19 cellular contexts compared by ENCODE assay signal in genomic region chr14:90445011-90445410, GRCh38. TPM values are rescaled to one million over a fixed set of nuclear protein-coding genes. Genes with fewer than 3 reads are reported as not detected.
DNase-seq lines count a peak whose midpoint lies in the region; ATAC-seq, FAIRE-seq and TF ChIP-seq lines count a peak whose summit lies in the region.
"Had no signal": no experiment of that assay in that cellular context is flagged by ENCODE, and none has a peak within 500 bp of the region (broad histone marks: within the 10 kb centered on the region; RNA-seq: fewer than 3 reads in every experiment).

No MANE protein-coding gene starts in this region.

- H3K18ac ChIP-seq in trophoblast cell (ENCODE audit: low read length) = no peak overlapping the region

- H3K36me3 ChIP-seq in Caco-2 (ENCODE audit: control insufficient read depth, insufficient read depth, low read length) (no peaks in the 10 kb centered on the region), Karpas-422 (ENCODE audit: insufficient read depth, low read length) (no peaks in the 10 kb centered on the region), endothelial cell of umbilical vein (ENCODE audit: control insufficient read depth in 2 of 2, extremely low read depth in 1 of 2, insufficient read depth in 2 of 2, low read length in 2 of 2) (no peaks in the 10 kb centered on the region), trophoblast cell (ENCODE audit: control insufficient read depth in 1 of 2, insufficient read depth in 2 of 2, low read length in 2 of 2) (no peaks in the 10 kb centered on the region)

- H3K4me1 Mint-ChIP-seq in Caco-2 (ENCODE audit: low read depth, unreplicated experiment) = peaks cover 19% of the 10 kb centered on the region
- H3K4me1 Mint-ChIP-seq: activated naive CD8-positive, alpha-beta T cell treated with anti-CD3 and anti-CD28 coated beads, Interleukin-2, amount 50 U/mL, for 24 hours; CD4-positive, CD25-positive, alpha-beta regulatory T cell; stimulated activated naive CD8-positive, alpha-beta T cell treated with anti-CD3 and anti-CD28 coated beads, Interleukin-15, amount 100 ng/mL, for 72 hours had no signal

- H3K36me3 Mint-ChIP-seq in Caco-2 (ENCODE audit: insufficient read depth, unreplicated experiment) = no peaks in the 10 kb centered on the region
- H3K36me3 Mint-ChIP-seq: CD4-positive, CD25-positive, alpha-beta regulatory T cell had no signal

- no peaks in the 10 kb centered on the region; the same call in 1 of the 2 replicates for H4K20me1 ChIP-seq in Karpas-422 (ENCODE audit: insufficient read depth, low read depth, low read length)
- no peaks in the 10 kb centered on the region for H4K20me1 ChIP-seq in endothelial cell of umbilical vein (replicated peaks; ENCODE audit: control insufficient read depth, extremely low read depth, insufficient read depth, low read length)

- H2AFZ ChIP-seq in Karpas-422 (ENCODE audit: low read length) = no peak overlapping the region
- H2AFZ ChIP-seq in endothelial cell of umbilical vein (ENCODE audit: low read depth, low read length) = no peak overlapping the region
- no peak overlapping the region for H2AFZ ChIP-seq in trophoblast cell (ENCODE audit: insufficient read depth, low read length, poor library complexity)

- WGBS in trophoblast cell (ENCODE audit: extremely low coverage, insufficient coverage, insufficient read length) = no CpG with 5 or more reads among the region's 4 CpGs

- ATAC-seq in GM19324 (IDR thresholded peaks at IDR 0.05; ENCODE audit: low FRiP score, unreplicated experiment) (no peak), HG03442 (IDR thresholded peaks at IDR 0.05; ENCODE audit: unreplicated experiment) (no peak)
- ATAC-seq: activated naive CD8-positive, alpha-beta T cell treated with anti-CD3 and anti-CD28 coated beads, Interleukin-2, amount 50 U/mL, for 24 hours; stimulated activated naive CD8-positive, alpha-beta T cell treated with anti-CD3 and anti-CD28 coated beads, Interleukin-15, amount 100 ng/mL, for 72 hours; T-helper 17 cell had no signal

- no peak overlapping the region for H3K4me3 Mint-ChIP-seq in Caco-2 (ENCODE audit: unreplicated experiment)
- H3K4me3 Mint-ChIP-seq: activated naive CD8-positive, alpha-beta T cell treated with anti-CD3 and anti-CD28 coated beads, Interleukin-2, amount 50 U/mL, for 24 hours; CD4-positive, CD25-positive, alpha-beta regulatory T cell; stimulated activated naive CD8-positive, alpha-beta T cell treated with anti-CD3 and anti-CD28 coated beads, Interleukin-15, amount 100 ng/mL, for 72 hours; T-helper 17 cell had no signal

- peaks cover 6% of the 10 kb centered on the region for H3K79me1 ChIP-seq in trophoblast cell (ENCODE audit: low read length)

- no peak overlapping the region for H3K27ac ChIP-seq in Karpas-422 (ENCODE audit: low read length)
- H3K27ac ChIP-seq in endothelial cell of umbilical vein (ENCODE audit: insufficient read depth, low read depth, low read length) = no peak overlapping the region
- peak overlapping the region; percentile 42 for H3K27ac ChIP-seq in trophoblast cell (ENCODE audit: low read depth, low read length)

- no peaks in the 10 kb centered on the region for H3K9me2 ChIP-seq in Karpas-422 (replicated peaks; ENCODE audit: insufficient read depth, low read length)

- dilution Hi-C loops in endothelial cell of umbilical vein (cut with MboI; ENCODE audit: extremely low pct_ligation_motif_present, low sequenced_read_pairs) = no loop called here

- H2BK120ac ChIP-seq in trophoblast cell (ENCODE audit: insufficient read depth, low read length, poor library complexity) = peak overlapping the region; percentile 30

- H3K27me3 ChIP-seq in Caco-2 (replicated peaks; ENCODE audit: control insufficient read depth, insufficient read depth, low read length) (no peaks in the 10 kb centered on the region), Karpas-422 (ENCODE audit: low read length) (no peaks in the 10 kb centered on the region), endothelial cell of umbilical vein (ENCODE audit: control insufficient read depth in 2 of 2, insufficient read depth in 2 of 2, low read length in 2 of 2) (no peaks in the 10 kb centered on the region), trophoblast cell (ENCODE audit: insufficient read depth, low read length) (no peaks in the 10 kb centered on the region)
- H3K27me3 ChIP-seq: body of pancreas had no signal

- H3K27ac Mint-ChIP-seq in Caco-2 (ENCODE audit: unreplicated experiment) = peak overlapping the region; percentile 24
- H3K27ac Mint-ChIP-seq: activated naive CD8-positive, alpha-beta T cell treated with anti-CD3 and anti-CD28 coated beads, Interleukin-2, amount 50 U/mL, for 24 hours; CD4-positive, CD25-positive, alpha-beta regulatory T cell; stimulated activated naive CD8-positive, alpha-beta T cell treated with anti-CD3 and anti-CD28 coated beads, Interleukin-15, amount 100 ng/mL, for 72 hours; T-helper 17 cell had no signal

- no peak overlapping the region for H3K14ac ChIP-seq in trophoblast cell (ENCODE audit: low read length)

- H3K9me1 ChIP-seq in endothelial cell of umbilical vein (replicated peaks; ENCODE audit: control insufficient read depth, extremely low read depth, insufficient read depth, low read length) = no peaks in the 10 kb centered on the region

- no peak for TF ChIP-seq CTCF in Caco-2 (IDR thresholded peaks at IDR 0.05; ENCODE audit: insufficient read depth in 1 of 2, low read depth in 1 of 2, low read length in 1 of 2, severe bottlenecking in 1 of 2, unreplicated experiment in 1 of 2)
- no peak for TF ChIP-seq CTCF in endothelial cell of umbilical vein (IDR thresholded peaks at IDR 0.05; ENCODE audit: extremely low read depth in 1 of 2, insufficient read depth in 1 of 2, low read depth in 1 of 2, low read length in 2 of 2)
- TF ChIP-seq CTCF in GM10266 (IDR thresholded peaks at IDR 0.05; ENCODE audit: control insufficient read depth, insufficient read depth, low read depth, missing control alignments) = no peak

- H3K4me2 ChIP-seq in Karpas-422 (ENCODE audit: low read depth, low read length, poor library complexity, severe bottlenecking) (no peak overlapping the region), endothelial cell of umbilical vein (ENCODE audit: insufficient read depth, low read length) (no peak overlapping the region), trophoblast cell (ENCODE audit: low read length) (no peak overlapping the region)

- H3K9ac ChIP-seq in Karpas-422 (ENCODE audit: low read length) (no peak overlapping the region), endothelial cell of umbilical vein (replicated peaks; ENCODE audit: extremely low read depth, insufficient read depth, low read length) (no peak overlapping the region), trophoblast cell (ENCODE audit: low read length) (no peak overlapping the region)

- no peak overlapping the region for H4K12ac ChIP-seq in trophoblast cell (ENCODE audit: low read depth, low read length)

- H2BK5ac ChIP-seq in trophoblast cell (ENCODE audit: low read depth, low read length, poor library complexity) = no peak overlapping the region

- BruUV-seq in Caco-2 (replicated peaks; lab: Mats Ljungman, UMichigan) (no TSS peak), endothelial cell of umbilical vein (replicated peaks; lab: Mats Ljungman, UMichigan) (TSS peak; percentile 7)

- POLR2A ChIA-PET in Caco-2 (lab: Charles Lee) = no interaction called here
- POLR2A ChIA-PET in endothelial cell of umbilical vein (lab: Charles Lee) = interaction anchor here (1.0 kb wide), 1 partner anchor 45 kb away, joined by 4 read pairs; no protein-coding TSS in a partner anchor

- no peak for FAIRE-seq in endothelial cell of umbilical vein (lab: Jason Lieb, UNC)

- CTCF ChIA-PET in Caco-2 (lab: Charles Lee) = no interaction called here
- CTCF ChIA-PET in endothelial cell of umbilical vein (lab: Charles Lee) = interaction anchor here (0.8 to 2.0 kb wide), 7 partner anchors 9 to 313 kb away, joined by 3 to 7 read pairs (median 4); no protein-coding TSS in a partner anchor

- H3K4me3 ChIP-seq in Caco-2 (ENCODE audit: low read depth, low read length) = no peak overlapping the region
- H3K4me3 ChIP-seq in Karpas-422 (ENCODE audit: low read length) = no peak overlapping the region
- no peak overlapping the region for H3K4me3 ChIP-seq in endothelial cell of umbilical vein (replicated peaks in 1 of 3; ENCODE audit: insufficient read depth in 1 of 3, low read depth in 1 of 3, low read length in 3 of 3)
- no peak overlapping the region for H3K4me3 ChIP-seq in trophoblast cell (ENCODE audit: low read depth, low read length)
- H3K4me3 ChIP-seq: body of pancreas had no signal

- H3K4me1 ChIP-seq in Caco-2 = peaks cover 20% of the 10 kb centered on the region
- no peaks in the 10 kb centered on the region for H3K4me1 ChIP-seq in Karpas-422 (ENCODE audit: low read length)
- peaks cover 7% of the 10 kb centered on the region for H3K4me1 ChIP-seq in endothelial cell of umbilical vein (ENCODE audit: control insufficient read depth, extremely low read depth, insufficient read depth, low read length)
- peaks cover 13 to 14% of the 10 kb centered on the region in 2 experiments for H3K4me1 ChIP-seq in trophoblast cell (ENCODE audit: control insufficient read depth in 1 of 2, insufficient read depth in 2 of 2, low read length in 2 of 2)

- no peak overlapping the region for H3K4ac ChIP-seq in trophoblast cell (ENCODE audit: low read depth, low read length)

- no peak overlapping the region for H4K8ac ChIP-seq in trophoblast cell (ENCODE audit: low read depth, low read length)

- no peak overlapping the region for H2AK5ac ChIP-seq in trophoblast cell (ENCODE audit: low read length)

- H3K9me3 ChIP-seq in Caco-2 (no peaks in the 10 kb centered on the region), Karpas-422 (ENCODE audit: low read length) (no peaks in the 10 kb centered on the region), endothelial cell of umbilical vein (replicated peaks; ENCODE audit: control insufficient read depth, insufficient read depth, low read length) (no peaks in the 10 kb centered on the region), trophoblast cell (ENCODE audit: insufficient read depth, low read depth, low read length) (peaks cover 1% of the 10 kb centered on the region)
- H3K9me3 ChIP-seq: body of pancreas had no signal

- DNase-seq in Caco-2 (no peak), Karpas-422 (peak; percentile 50), endothelial cell of umbilical vein (ENCODE audit: low read depth, low spot score) (no peak), trophoblast cell (no peak), GM10266 (ENCODE audit: extremely low spot score) (no peak), hypothalamus (lab: John Stamatoyannopoulos, UW) (no peak)
- DNase-seq: activated CD4-positive, alpha-beta T cell treated with anti-CD3 and anti-CD28 coated beads, Interleukin-2, amount 50 U/mL, for 1 hour; activated CD8-positive, alpha-beta memory T cell treated with anti-CD3 and anti-CD28 coated beads, Interleukin-2, amount 50 U/mL, for 4 hours; activated naive CD8-positive, alpha-beta T cell treated with anti-CD3 and anti-CD28 coated beads, Interleukin-2, amount 50 U/mL, for 24 hours; CD4-positive, CD25-positive, alpha-beta regulatory T cell; effector CD4-positive, alpha-beta T cell; GDM1; occipital lobe; stimulated activated CD4-positive, alpha-beta T cell treated with anti-CD3 and anti-CD28 coated beads, Interleukin-12 subunit alpha, Interleukin-12 subunit beta, amount 100 ng/mL, for 4 hours; stimulated activated naive CD8-positive, alpha-beta T cell treated with anti-CD3 and anti-CD28 coated beads, Interleukin-15, amount 100 ng/mL, for 72 hours; T-helper 17 cell had no signal

- no peaks in the 10 kb centered on the region for H3K27me3 Mint-ChIP-seq in Caco-2 (ENCODE audit: insufficient read depth, unreplicated experiment)
- H3K27me3 Mint-ChIP-seq: activated naive CD8-positive, alpha-beta T cell treated with anti-CD3 and anti-CD28 coated beads, Interleukin-2, amount 50 U/mL, for 24 hours; stimulated activated naive CD8-positive, alpha-beta T cell treated with anti-CD3 and anti-CD28 coated beads, Interleukin-15, amount 100 ng/mL, for 72 hours had no signal

- no peak for TF ChIP-seq POLR2A in endothelial cell of umbilical vein (IDR thresholded peaks at IDR 0.05; ENCODE audit: low read depth, low read length)

- H3K79me2 ChIP-seq in Karpas-422 (ENCODE audit: low read length) (no peaks in the 10 kb centered on the region), endothelial cell of umbilical vein (ENCODE audit: control insufficient read depth, insufficient read depth, low read length) (no peaks in the 10 kb centered on the region), trophoblast cell (ENCODE audit: control insufficient read depth, insufficient read depth, low read length, poor library complexity) (no peaks in the 10 kb centered on the region)

- intact Hi-C loops in Caco-2 (cut with micrococcal nuclease; ENCODE audit: unreplicated experiment) = loop anchor here (10.0 kb wide), 1 partner anchor 70 kb away; no protein-coding TSS in a partner anchor
- intact Hi-C loops in endothelial cell of umbilical vein (cut with micrococcal nuclease) = no loop called here

- H3K9me3 Mint-ChIP-seq in Caco-2 (ENCODE audit: unreplicated experiment) = peaks cover 8% of the 10 kb centered on the region
- H3K9me3 Mint-ChIP-seq: activated naive CD8-positive, alpha-beta T cell treated with anti-CD3 and anti-CD28 coated beads, Interleukin-2, amount 50 U/mL, for 24 hours had no signal

- H2BK12ac ChIP-seq in trophoblast cell (ENCODE audit: low read length) = peak overlapping the region; percentile 34

- peak overlapping the region; percentile 29 for H4K91ac ChIP-seq in trophoblast cell (ENCODE audit: low read depth, low read length)

- H3K23ac ChIP-seq in trophoblast cell (ENCODE audit: low read length) = no peak overlapping the region

RNA-seq across cellular contexts. Expression of gene CALM1, which starts 48.2 kb away (rescaled TPM):
- total RNA-seq in Caco-2 (2022) (405 and 437 TPM in 2 replicates), endothelial cell of umbilical vein (731 and 743 TPM in 2 replicates)
- 560 and 724 TPM in 2 replicates for total RNA-seq in Karpas-422 (2014; rRNA removed; shearing (Covaris generic); ENCODE audit: low replicate concordance)
- polyA plus RNA-seq in endothelial cell of umbilical vein = 476 and 529 TPM in 2 replicates
- polyA plus RNA-seq in endothelial cell of umbilical vein (2011; cell fraction: cytosol; rRNA removed) = 479 and 499 TPM in 2 replicates
- polyA plus RNA-seq in endothelial cell of umbilical vein (2011; cell fraction: nucleus; rRNA removed) = 256 and 319 TPM in 2 replicates
- 434 and 637 TPM in 2 replicates for polyA plus RNA-seq in endothelial cell of umbilical vein (2012)
- 422 and 653 TPM in 2 replicates for polyA minus RNA-seq in endothelial cell of umbilical vein
- polyA minus RNA-seq in endothelial cell of umbilical vein (2011; cell fraction: cytosol; rRNA and poly(A)+ RNA removed) = 238 TPM
- polyA minus RNA-seq in endothelial cell of umbilical vein (2011; cell fraction: nucleus; rRNA and poly(A)+ RNA removed) = 185 and 221 TPM in 2 replicates
- 518 and 520 TPM in 2 replicates for polyA plus RNA-seq in trophoblast cell (2013)
